Comparison of ENCODE assay signal across 11 cellular contexts in the genomic region with DNA sequence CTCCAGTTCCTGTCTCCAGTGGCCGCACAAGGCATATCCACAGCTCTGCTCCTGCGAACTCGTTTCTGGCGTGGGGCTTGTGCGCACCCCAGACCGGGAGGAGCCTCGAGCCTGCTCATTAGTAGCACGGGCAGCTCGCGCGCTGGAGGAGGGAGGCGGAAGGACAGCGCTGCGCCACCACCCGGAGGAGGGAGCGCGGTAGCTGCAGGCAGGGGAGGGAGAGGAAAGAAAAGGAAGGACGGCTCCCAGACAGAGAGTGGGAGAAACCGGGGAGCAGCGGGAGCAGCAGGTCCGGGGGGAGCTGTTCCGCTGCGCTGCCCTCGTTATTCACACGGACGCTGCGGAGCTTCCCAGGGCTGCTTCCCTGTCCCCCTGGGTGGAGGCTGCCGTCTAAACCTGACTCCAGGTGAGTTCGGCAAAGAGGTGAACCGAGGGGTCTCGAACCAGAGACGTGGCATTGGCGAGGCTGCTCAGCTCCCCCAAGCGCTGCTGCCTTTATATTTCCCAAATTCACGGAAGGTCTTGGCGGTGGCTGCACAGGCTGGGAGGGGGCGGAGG.
A peak's percentile ranks its signal among the peaks of the same experiment; 100 is the strongest.
DNase-seq lines count a peak whose midpoint lies in the region; ATAC-seq, FAIRE-seq and TF ChIP-seq lines count a peak whose summit lies in the region.
"Had no signal": no experiment of that assay in that cellular context is flagged by ENCODE, and none has a peak within 500 bp of the region (broad histone marks: within the 10 kb centered on the region; RNA-seq: fewer than 3 reads in every experiment).

No MANE protein-coding gene starts in this region.

- H3K27ac Mint-ChIP-seq in activated T-cell treated with anti-CD3 and anti-CD28 coated beads, Interleukin-2, amount 50 U/mL, for 72 hours = no peak overlapping the region
- H3K27ac Mint-ChIP-seq: activated naive CD8-positive, alpha-beta T cell; CD4-positive, CD25-positive, alpha-beta regulatory T cell had no signal

- peak in 2 of 3 experiments; percentile 49 to 51 for TF ChIP-seq CTCF in keratinocyte (optimal IDR thresholded peaks at IDR 0.05 in 1 of 3, IDR thresholded peaks at IDR 0.05 in 1 of 3, conservative IDR thresholded peaks at IDR 0.05 in 1 of 3; ENCODE audit: extremely low read depth in 1 of 3, insufficient read depth in 2 of 3, low read length in 3 of 3)
- no peak for TF ChIP-seq CTCF in upper lobe of right lung (IDR thresholded peaks at IDR 0.05)

- H2AFZ ChIP-seq in keratinocyte (ENCODE audit: control insufficient read depth, low read length) = peak overlapping the region; percentile 83

- H3K9me3 ChIP-seq in keratinocyte (ENCODE audit: control insufficient read depth, low read depth, low read length) = no peaks in the 10 kb centered on the region
- no peaks in the 10 kb centered on the region for H3K9me3 ChIP-seq in upper lobe of right lung

- H3K36me3 Mint-ChIP-seq in activated T-cell treated with anti-CD3 and anti-CD28 coated beads, Interleukin-2, amount 50 U/mL, for 72 hours (ENCODE audit: insufficient read depth in 2 of 2) = peaks cover 2% of the 10 kb centered on the region in 2 donors
- H3K36me3 Mint-ChIP-seq: activated naive CD8-positive, alpha-beta T cell; CD4-positive, CD25-positive, alpha-beta regulatory T cell had no signal

- no peak for FAIRE-seq in keratinocyte (lab: Jason Lieb, UNC)

- H3K79me2 ChIP-seq in keratinocyte (ENCODE audit: control insufficient read depth, insufficient read depth, low read length) = no peaks in the 10 kb centered on the region

- no peaks in the 10 kb centered on the region for H3K27me3 ChIP-seq in keratinocyte (ENCODE audit: control insufficient read depth, extremely low read depth, insufficient read depth, low read length)
- no peaks in the 10 kb centered on the region for H3K27me3 ChIP-seq in upper lobe of right lung

- H3K4me3 ChIP-seq in keratinocyte (ENCODE audit: control insufficient read depth in 2 of 3, extremely low read depth in 1 of 3, insufficient read depth in 2 of 3, low read depth in 1 of 3, low read length in 3 of 3) (peak overlapping the region in 1 of 3 experiments; percentile 40), upper lobe of right lung (peak overlapping the region; percentile 19)

- H3K9me1 ChIP-seq in keratinocyte (ENCODE audit: control insufficient read depth, extremely low read depth, insufficient read depth, low read length) = no peaks in the 10 kb centered on the region

- no peak overlapping the region for H3K27ac ChIP-seq in keratinocyte (ENCODE audit: control insufficient read depth, insufficient read depth, low read length)
- H3K27ac ChIP-seq in upper lobe of right lung = no peak overlapping the region

- H3K4me1 Mint-ChIP-seq in activated T-cell treated with anti-CD3 and anti-CD28 coated beads, Interleukin-2, amount 50 U/mL, for 72 hours (ENCODE audit: low read depth) = no peaks in the 10 kb centered on the region
- H3K4me1 Mint-ChIP-seq: CD4-positive, CD25-positive, alpha-beta regulatory T cell had no signal

- no peaks in the 10 kb centered on the region for H4K20me1 ChIP-seq in keratinocyte (ENCODE audit: control insufficient read depth, extremely low read depth, insufficient read depth, low read length)

- H3K4me2 ChIP-seq in keratinocyte (ENCODE audit: control insufficient read depth, extremely low read depth, insufficient read depth, low read depth, low read length) = peak overlapping the region; percentile 62

- intact Hi-C loops in Right ventricle myocardium inferior (cut with DNase I) = no loop called here
- intact Hi-C loops in left ventricle myocardium superior (cut with micrococcal nuclease) = no loop called here
- intact Hi-C loops in upper lobe of right lung (cut with DNase I) = no loop called here

- H3K4me1 ChIP-seq in keratinocyte (ENCODE audit: control insufficient read depth, extremely low read depth, insufficient read depth, low read length) = no peaks in the 10 kb centered on the region
- H3K4me1 ChIP-seq in upper lobe of right lung = no peaks in the 10 kb centered on the region

- no peak overlapping the region for H3K9ac ChIP-seq in keratinocyte (ENCODE audit: control insufficient read depth, extremely low read depth, insufficient read depth, low read length)

- peaks cover 2 to 3% of the 10 kb centered on the region in 2 donors for H3K9me3 Mint-ChIP-seq in activated T-cell treated with anti-CD3 and anti-CD28 coated beads, Interleukin-2, amount 50 U/mL, for 72 hours

- H3K36me3 ChIP-seq in keratinocyte (ENCODE audit: control insufficient read depth in 2 of 2, extremely low read depth in 1 of 2, insufficient read depth in 2 of 2, low read length in 2 of 2) (no peaks in the 10 kb centered on the region), upper lobe of right lung (no peaks in the 10 kb centered on the region)

- dilution Hi-C loops in keratinocyte (cut with MboI; ENCODE audit: extremely low pct_ligation_motif_present, low sequenced_read_pairs) = no loop called here

- H3K27me3 Mint-ChIP-seq in activated T-cell treated with anti-CD3 and anti-CD28 coated beads, Interleukin-2, amount 50 U/mL, for 72 hours (ENCODE audit: low read depth) = no peaks in the 10 kb centered on the region
- H3K27me3 Mint-ChIP-seq: CD4-positive, CD25-positive, alpha-beta regulatory T cell had no signal

- peak; percentile 42 for DNase-seq in Right ventricle myocardium inferior (ENCODE audit: missing footprints)
- no peak for DNase-seq in left ventricle myocardium superior
- DNase-seq in anterior cingulate cortex (lab: John Stamatoyannopoulos, UW) = peak in 52 of 58 donors; percentile 3 to 68 (median 29)
- no peak for DNase-seq in keratinocyte (ENCODE audit: low read depth, low spot score)
- peak; percentile 70 for DNase-seq in upper lobe of right lung
- DNase-seq in HUDEP-2 (lab: John Stamatoyannopoulos, UW; ENCODE audit: unreplicated experiment in 76 of 76) = no peak
- DNase-seq in activated T-cell treated with anti-CD3 and anti-CD28 coated beads, Interleukin-2, amount 50 U/mL, for 72 hours = no peak
- DNase-seq in stimulated activated naive CD8-positive, alpha-beta T cell treated with anti-CD3 and anti-CD28 coated beads, Interleukin-15, Interleukin-2, amounts not matched to agents 100 U/mL and 50 U/mL, for 24 hours = no peak
- DNase-seq: CD4-positive, CD25-positive, alpha-beta regulatory T cell; occipital lobe had no signal

- H3K4me3 Mint-ChIP-seq in activated T-cell treated with anti-CD3 and anti-CD28 coated beads, Interleukin-2, amount 50 U/mL, for 72 hours = no peak overlapping the region
- H3K4me3 Mint-ChIP-seq: activated naive CD8-positive, alpha-beta T cell; CD4-positive, CD25-positive, alpha-beta regulatory T cell had no signal

- ATAC-seq in Right ventricle myocardium inferior (no peak), left ventricle myocardium superior (no peak), upper lobe of right lung (peak; percentile 77)
- no peak for ATAC-seq in activated T-cell treated with anti-CD3 and anti-CD28 coated beads, Interleukin-2, amount 50 U/mL, for 72 hours (replicated peaks in 1 of 2)
- no peak for ATAC-seq in stimulated activated naive CD8-positive, alpha-beta T cell treated with anti-CD3 and anti-CD28 coated beads, Interleukin-15, Interleukin-2, amounts not matched to agents 100 U/mL and 50 U/mL, for 24 hours

Comparison
In these comparisons a context has a peak if more than half of its experiments do, and no peak if none do; other contexts are left out.
1. DNase-seq: peak in Right ventricle myocardium inferior (single experiment), anterior cingulate cortex (52 of 58) and upper lobe of right lung (single experiment); none in left ventricle myocardium superior (single experiment), keratinocyte (single experiment), HUDEP-2 (0 of 76), activated T-cell treated with anti-CD3 and anti-CD28 coated beads, Interleukin-2, amount 50 U/mL, for 72 hours (0 of 2) and stimulated activated naive CD8-positive, alpha-beta T cell treated with anti-CD3 and anti-CD28 coated beads, Interleukin-15, Interleukin-2, amounts not matched to agents 100 U/mL and 50 U/mL, for 24 hours (single experiment).